Comparison of ENCODE assay signal across 19 cellular contexts in the genomic region with DNA sequence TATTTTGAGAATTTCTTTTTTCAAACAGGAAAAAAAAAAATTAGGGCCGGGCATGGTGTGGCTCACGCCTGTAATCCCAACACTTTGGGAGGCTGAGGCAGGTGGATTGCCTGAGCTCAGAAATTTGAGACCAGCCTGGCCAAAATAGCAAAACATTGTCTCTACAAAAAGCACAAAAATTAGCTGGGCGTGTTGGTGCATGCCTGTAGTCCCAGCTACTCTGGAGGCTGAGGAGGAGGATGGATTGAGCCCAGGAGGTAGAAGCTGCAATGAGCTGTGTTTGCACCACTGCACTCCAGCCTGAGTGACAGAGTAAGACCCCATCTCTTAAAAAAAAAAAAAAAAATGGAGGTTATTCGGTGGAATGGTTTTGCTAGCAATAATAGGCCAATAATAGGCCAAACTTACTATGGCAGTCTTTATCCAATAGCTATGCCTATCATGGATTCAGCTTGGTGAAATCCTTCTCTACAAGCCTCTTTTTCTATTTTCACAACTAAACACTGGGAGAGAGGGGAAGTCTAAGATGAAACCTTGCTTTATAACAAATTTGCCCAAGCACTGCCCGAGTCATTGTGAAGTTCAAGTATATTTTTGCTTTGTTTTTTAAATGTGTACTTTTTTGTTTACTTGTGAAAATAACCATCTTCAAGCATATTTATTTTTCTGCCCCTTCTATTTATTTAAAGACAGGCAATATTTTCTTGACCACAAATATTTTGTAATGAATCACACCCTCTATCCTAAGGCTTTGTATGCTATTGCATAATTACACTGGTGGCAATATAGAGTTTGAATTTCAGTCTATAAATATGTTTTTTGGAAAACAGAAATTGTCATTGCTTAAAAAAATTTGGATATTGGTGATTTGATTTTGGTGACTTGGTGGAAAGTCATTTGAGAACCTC. TPM values are rescaled to one million over a fixed set of nuclear protein-coding genes. Genes with fewer than 3 reads are reported as not detected.
DNase-seq lines count a peak whose midpoint lies in the region; ATAC-seq, FAIRE-seq and TF ChIP-seq lines count a peak whose summit lies in the region.
"Had no signal": no experiment of that assay in that cellular context is flagged by ENCODE, and none has a peak within 500 bp of the region (broad histone marks: within the 10 kb centered on the region; RNA-seq: fewer than 3 reads in every experiment).

No MANE protein-coding gene starts in this region.

- H2AFZ ChIP-seq in PC-9 (peak overlapping the region; percentile 59), fibroblast of lung (ENCODE audit: low read length) (no peak overlapping the region)

- TF ChIP-seq POLR2A in A549 (IDR thresholded peaks at IDR 0.05; ENCODE audit: low read length), result no peak

- H3K79me2 ChIP-seq in PC-9 (ENCODE audit: low read depth) (no peaks in the 10 kb centered on the region), fibroblast of lung (ENCODE audit: control insufficient read depth, insufficient read depth, low read length) (no peaks in the 10 kb centered on the region)

- POLR2A ChIA-PET in A549 (lab: Yijun Ruan, JAX) (no interaction called here), PC-9 (lab: Charles Lee; ENCODE audit: unreplicated experiment) (interaction anchor here (0.7 kb wide), 2 partner anchors 17 to 57 kb away, joined by 10 to 12 read pairs; no protein-coding TSS in a partner anchor)

- no peak for FAIRE-seq in A549 (lab: Jason Lieb, UNC)
- FAIRE-seq: endometrium, H54 had no signal

- H3K4me1 ChIP-seq in A549, result peaks cover 48% of the 10 kb centered on the region
- peaks cover 34% of the 10 kb centered on the region for H3K4me1 ChIP-seq in PC-9 (replicated peaks; ENCODE audit: insufficient read depth)
- H3K4me1 ChIP-seq in fibroblast of lung (ENCODE audit: control insufficient read depth, extremely low read depth, insufficient read depth, low read length), result no peaks in the 10 kb centered on the region
- H3K4me1 ChIP-seq: left ventricle myocardium inferior had no signal

- no peak; a peak in 1 of 5 replicates for TF ChIP-seq RAD21 in A549 (conservative IDR thresholded peaks at IDR 0.05 in 1 of 2, IDR thresholded peaks at IDR 0.05 in 1 of 2)

- CTCF ChIA-PET in A549 (lab: Yijun Ruan, JAX), result no interaction called here
- CTCF ChIA-PET in PC-9 (lab: Charles Lee), result no interaction called here

- no peaks in the 10 kb centered on the region for H3K27me3 ChIP-seq in PC-9 (ENCODE audit: insufficient read depth, low read depth)
- H3K27me3 ChIP-seq in fibroblast of lung (ENCODE audit: control insufficient read depth, insufficient read depth, low read length), result no peaks in the 10 kb centered on the region

- TF ChIP-seq CTCF in A549 (IDR thresholded peaks at IDR 0.05) (no peak), PC-9 (conservative IDR thresholded peaks at IDR 0.05) (no peak), fibroblast of lung (conservative IDR thresholded peaks at IDR 0.05 in 1 of 2, IDR thresholded peaks at IDR 0.05 in 1 of 2; ENCODE audit: low read depth in 1 of 2, low read length in 2 of 2) (no peak)

- H4K20me1 ChIP-seq in PC-9 (ENCODE audit: insufficient read depth), result no peaks in the 10 kb centered on the region
- no peaks in the 10 kb centered on the region for H4K20me1 ChIP-seq in fibroblast of lung (ENCODE audit: control insufficient read depth, extremely low read depth, insufficient read depth, low read length)

- H3K36me3 ChIP-seq in PC-9 (ENCODE audit: low read depth) (no peaks in the 10 kb centered on the region), fibroblast of lung (ENCODE audit: control insufficient read depth, insufficient read depth, low read length) (no peaks in the 10 kb centered on the region)
- H3K36me3 ChIP-seq: left ventricle myocardium inferior had no signal

- peak overlapping the region; percentile 64 for H3K4me2 ChIP-seq in A549
- H3K4me2 ChIP-seq in PC-9, result peak overlapping the region; percentile 60
- H3K4me2 ChIP-seq in fibroblast of lung (ENCODE audit: extremely low read depth, insufficient read depth, low read length), result no peak overlapping the region

- no TSS peak for BruUV-seq in PC-9 (replicated peaks; lab: Mats Ljungman, UMichigan)

- peak in 1 of 2 experiments; percentile 47; a peak in 1 of 5 replicates for TF ChIP-seq EP300 in A549 (IDR thresholded peaks at IDR 0.05)

- peaks cover 19% of the 10 kb centered on the region for H3F3A ChIP-seq in PC-9 (ENCODE audit: insufficient read depth, low read depth)

- no peaks in the 10 kb centered on the region for H3K9me2 ChIP-seq in PC-9 (ENCODE audit: insufficient read depth)

- H3K27ac ChIP-seq in A549 (peak overlapping the region; percentile 54 to 80), PC-9 (peak overlapping the region; percentile 87), fibroblast of lung (ENCODE audit: insufficient read depth, low read length) (no peak overlapping the region)
- H3K27ac ChIP-seq: left ventricle myocardium inferior had no signal

- peak in 1 of 2 experiments; percentile 61; a peak in 3 of 6 replicates for ATAC-seq in A549
- ATAC-seq in SK-N-SH treated with all-trans-retinoic acid at 6 μM for 48 hours, result no peak
- no peak for ATAC-seq in GM21423 (IDR thresholded peaks at IDR 0.05; ENCODE audit: unreplicated experiment)
- ATAC-seq in GM21515 (IDR thresholded peaks at IDR 0.05; ENCODE audit: unreplicated experiment), result no peak
- ATAC-seq: right cardiac atrium had no signal

- intact Hi-C loops in PC-9 (cut with micrococcal nuclease; ENCODE audit: unreplicated experiment), result no loop called here

- DNase-seq in A549 (ENCODE audit: low read depth in 1 of 2, low spot score in 1 of 2) (no peak), ELR (ENCODE audit: low read depth) (peak; percentile 70), PC-9 (peak in 1 of 2 experiments; percentile 77), fibroblast of lung (ENCODE audit: low read depth in 2 of 2) (peak; percentile 30 to 55), pons (ENCODE audit: low spot score) (no peak)
- DNase-seq: activated CD4-positive, alpha-beta T cell treated with anti-CD3 and anti-CD28 coated beads, Interleukin-2, amount 10 ng/mL, durations not matched to agents 7 days and 5 days; activated CD8-positive, alpha-beta memory T cell treated with anti-CD3 and anti-CD28 coated beads, Interleukin-2, amount 50 U/mL, for 48 hours; activated gamma-delta T cell treated with Interleukin-2 at 50 U/mL for 16 hours; anterior cingulate cortex; left ventricle myocardium inferior; NK-92 treated with Interleukin-12 subunit alpha and Interleukin-12 subunit beta, amount 100 ng/mL, for 24 hours; nucleus accumbens; right cardiac atrium; RPMI8226 had no signal

- H3K4me3 ChIP-seq in A549, result no peak overlapping the region
- peak overlapping the region; percentile 22 for H3K4me3 ChIP-seq in PC-9
- H3K4me3 ChIP-seq in fibroblast of lung (replicated peaks in 1 of 4; ENCODE audit: control extremely low read depth in 1 of 4, insufficient read depth in 1 of 4, low read depth in 3 of 4, low read length in 4 of 4), result no peak overlapping the region
- H3K4me3 ChIP-seq: left ventricle myocardium inferior had no signal

- H3K9me3 ChIP-seq in A549 (no peaks in the 10 kb centered on the region), PC-9 (ENCODE audit: insufficient read depth, low read depth) (peaks cover 10% of the 10 kb centered on the region), fibroblast of lung (ENCODE audit: control insufficient read depth, insufficient read depth, low read depth, low read length) (no peaks in the 10 kb centered on the region)
- H3K9me3 ChIP-seq: left ventricle myocardium inferior had no signal

- H3K9ac ChIP-seq in fibroblast of lung (ENCODE audit: insufficient read depth, low read length), result no peak overlapping the region

- 66% methylated on average over 5 of the region's 5 CpGs for WGBS in A549 (ENCODE audit: missing lambda C conversion rate)

TF ChIP-seq in A549, 52 proteins besides CTCF, POLR2A, EP300 and RAD21 (continues in another document):
- TF ChIP-seq PHF8 (IDR thresholded peaks at IDR 0.05; ENCODE audit: borderline replicate concordance, low read depth) (no peak), RARB (CRISPR knock-in tag; IDR thresholded peaks at IDR 0.05) (no peak), GATA3 (IDR thresholded peaks at IDR 0.05; ENCODE audit: borderline replicate concordance) (peak; percentile 81), SMC3 (IDR thresholded peaks at IDR 0.05) (peak; percentile 23; the same call in 1 of the 3 replicates), RNF2 (IDR thresholded peaks at IDR 0.05; ENCODE audit: borderline replicate concordance, low read depth) (no peak)
- TF ChIP-seq, protein P1, sequence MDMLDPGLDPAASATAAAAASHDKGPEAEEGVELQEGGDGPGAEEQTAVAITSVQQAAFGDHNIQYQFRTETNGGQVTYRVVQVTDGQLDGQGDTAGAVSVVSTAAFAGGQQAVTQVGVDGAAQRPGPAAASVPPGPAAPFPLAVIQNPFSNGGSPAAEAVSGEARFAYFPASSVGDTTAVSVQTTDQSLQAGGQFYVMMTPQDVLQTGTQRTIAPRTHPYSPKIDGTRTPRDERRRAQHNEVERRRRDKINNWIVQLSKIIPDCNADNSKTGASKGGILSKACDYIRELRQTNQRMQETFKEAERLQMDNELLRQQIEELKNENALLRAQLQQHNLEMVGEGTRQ (IDR thresholded peaks at IDR 0.05), result no peak

TF ChIP-seq in SK-N-SH treated with all-trans-retinoic acid at 6 μM for 48 hours, 23 proteins besides CTCF, POLR2A, EP300 and RAD21 (continues in another document):
- TF ChIP-seq ISL1 (CRISPR knock-in tag; IDR thresholded peaks at IDR 0.05), result no peak

RNA-seq across cellular contexts. Expression of gene KYNU, which starts 20.0 kb away (rescaled TPM):
- 310 and 324 TPM in 2 replicates for polyA plus RNA-seq in A549 (2011; rRNA removed)
- 61.8 and 66.4 TPM in 2 replicates for polyA plus RNA-seq in A549 (2012; cell fraction: cytosol; rRNA removed)
- polyA plus RNA-seq in A549 (2012; cell fraction: nucleus; rRNA removed), result 27.2 and 41.7 TPM in 2 replicates
- 242 to 304 TPM (median 302 TPM) in 3 replicates for polyA plus RNA-seq in A549 (2017; fragmentation: RNase III; extraction: RNeasy Plus Mini Kit Qiagen cat#74134 plus additional on column Dnase treatment)
- 117 and 131 TPM in 2 replicates for polyA minus RNA-seq in A549 (2011; rRNA and poly(A)+ RNA removed)
- 44.5 and 55.7 TPM in 2 replicates for total RNA-seq in PC-9 (2021)
- 1.5 and 4.6 TPM in 2 replicates for total RNA-seq in fibroblast of lung
- polyA plus RNA-seq in fibroblast of lung, result 0.26 and 1.7 TPM in 2 replicates
- 0.23 and 1.5 TPM in 2 replicates for polyA plus RNA-seq in fibroblast of lung (2012)
- 3.3 TPM in 1 of 2 replicates, not detected in the other for polyA minus RNA-seq in fibroblast of lung (ENCODE audit: low replicate concordance)
- total RNA-seq: activated CD4-positive, alpha-beta T cell treated with anti-CD3 and anti-CD28 coated beads, Interleukin-2, amount 10 ng/mL, durations not matched to agents 7 days and 5 days had no signal

Comparison
In these comparisons a context has a peak if more than half of its experiments do, and no peak if none do; other contexts are left out.
1. DNase-seq: peak in ELR (single experiment) and fibroblast of lung (2 of 2); none in A549 (0 of 2) and pons (single experiment).